In genomic region chr5:96279796-96280542, GRCh38 we compare ENCODE assay signal across 10 cellular contexts.
DNase-seq lines count a peak whose midpoint lies in the region; ATAC-seq lines count a peak whose summit lies in the region.
"Had no signal": no experiment of that assay in that cellular context is flagged by ENCODE, and none has a peak within 500 bp of the region (broad histone marks: within the 10 kb centered on the region; RNA-seq: fewer than 3 reads in every experiment).

No MANE protein-coding gene starts in this region.

- CTCF ChIA-PET in activated CD4-positive, alpha-beta memory T cell treated with anti-CD3 and anti-CD28 coated beads, Interleukin-2, amount 10 ng/mL, durations not matched to agents 7 days and 5 days (lab: Charles Lee), result interaction anchor here (0.7 kb wide), 1 partner anchor 53 kb away, joined by 4 read pairs; no protein-coding TSS in a partner anchor

- H3K27me3 ChIP-seq in H7 (ENCODE audit: control insufficient read depth, insufficient read depth, low read length), result no peaks in the 10 kb centered on the region
- H3K27me3 ChIP-seq: pancreas had no signal

- DNase-seq in ELR (ENCODE audit: low read depth), result peak; percentile 90
- DNase-seq in activated CD4-positive, alpha-beta memory T cell treated with anti-CD3 and anti-CD28 coated beads, Interleukin-2, amount 10 ng/mL, durations not matched to agents 7 days and 5 days, result no peak
- DNase-seq in dedifferentiated amniotic fluid mesenchymal stem cell (ENCODE audit: extremely low spot score), result no peak
- no peak for DNase-seq in H7
- DNase-seq in NCI-H2081 treated with DMSO at 0.1 percent for 48 hours (lab: John Stamatoyannopoulos, UW), result no peak
- DNase-seq in AG08396 (ENCODE audit: low spot score), result no peak
- DNase-seq: NCI-H1048, pancreas had no signal

- peaks cover 3% of the 10 kb centered on the region for H3K27me3 Mint-ChIP-seq in activated CD4-positive, alpha-beta memory T cell treated with anti-CD3 and anti-CD28 coated beads, Interleukin-2, amount 10 ng/mL, durations not matched to agents 7 days and 5 days

- H3K9me3 Mint-ChIP-seq in activated CD4-positive, alpha-beta memory T cell treated with anti-CD3 and anti-CD28 coated beads, Interleukin-2, amount 10 ng/mL, durations not matched to agents 7 days and 5 days, result peaks cover 5% of the 10 kb centered on the region

- H3K4me3 Mint-ChIP-seq in activated CD4-positive, alpha-beta memory T cell treated with anti-CD3 and anti-CD28 coated beads, Interleukin-2, amount 10 ng/mL, durations not matched to agents 7 days and 5 days, result peak overlapping the region; percentile 14

- ATAC-seq in GM18907 (IDR thresholded peaks at IDR 0.05; ENCODE audit: unreplicated experiment) (peak; percentile 71), HG02938 (IDR thresholded peaks at IDR 0.05; ENCODE audit: unreplicated experiment) (peak; percentile 81)
- ATAC-seq: pancreas had no signal

- H3K36me3 ChIP-seq in H7 (replicated peaks; ENCODE audit: control insufficient read depth, insufficient read depth, low read length), result no peaks in the 10 kb centered on the region
- H3K36me3 ChIP-seq: pancreas had no signal

- H3K4me3 ChIP-seq in H7 (ENCODE audit: insufficient read depth, low read depth, low read length), result no peak overlapping the region
- H3K4me3 ChIP-seq: pancreas had no signal

- peak overlapping the region; percentile 74 for H3K27ac Mint-ChIP-seq in activated CD4-positive, alpha-beta memory T cell treated with anti-CD3 and anti-CD28 coated beads, Interleukin-2, amount 10 ng/mL, durations not matched to agents 7 days and 5 days

- peaks cover 39% of the 10 kb centered on the region for H3K4me1 Mint-ChIP-seq in activated CD4-positive, alpha-beta memory T cell treated with anti-CD3 and anti-CD28 coated beads, Interleukin-2, amount 10 ng/mL, durations not matched to agents 7 days and 5 days

- POLR2A ChIA-PET in activated CD4-positive, alpha-beta memory T cell treated with anti-CD3 and anti-CD28 coated beads, Interleukin-2, amount 10 ng/mL, durations not matched to agents 7 days and 5 days (lab: Charles Lee), result no interaction called here

- H3K36me3 Mint-ChIP-seq in activated CD4-positive, alpha-beta memory T cell treated with anti-CD3 and anti-CD28 coated beads, Interleukin-2, amount 10 ng/mL, durations not matched to agents 7 days and 5 days (ENCODE audit: low read depth), result no peaks in the 10 kb centered on the region
